In genomic region chr13:27556109-27556508, GRCh38 we compare ENCODE assay signal across 13 cellular contexts.
DNase-seq lines count a peak whose midpoint lies in the region; ATAC-seq, FAIRE-seq and TF ChIP-seq lines count a peak whose summit lies in the region.
"Had no signal": no experiment of that assay in that cellular context is flagged by ENCODE, and none has a peak within 500 bp of the region (broad histone marks: within the 10 kb centered on the region; RNA-seq: fewer than 3 reads in every experiment).

No MANE protein-coding gene starts in this region.

- no peaks in the 10 kb centered on the region for H4K20me1 ChIP-seq in HepG2 (ENCODE audit: insufficient read depth, low read length)

- H3K4me1 ChIP-seq in HepG2 (ENCODE audit: insufficient read depth, low read length) (no peaks in the 10 kb centered on the region), transverse colon (peaks cover 0 to 6% (median 0%) of the 10 kb centered on the region in 4 donors)

- no peaks in the 10 kb centered on the region for H3K79me2 ChIP-seq in HepG2 (ENCODE audit: insufficient read depth, low read length)

- intact Hi-C loops in HepG2 (cut with micrococcal nuclease; ENCODE audit: unreplicated experiment) (no loop called here), transverse colon (cut with DNase I; ENCODE audit: low total_unique reads) (no loop called here)

- WGBS in HepG2 (ENCODE audit: low lambda C conversion rate) = 94% methylated on average over 2 of the region's 2 CpGs
- 67 to 72% methylated on average over 1 to 2 of the region's 2 CpGs for WGBS in transverse colon (ENCODE audit: low coverage in 1 of 2), 2 donors

- H3K27me3 ChIP-seq in HepG2 (ENCODE audit: control insufficient read depth in 1 of 2, insufficient read depth in 2 of 2, low read length in 2 of 2) (no peaks in the 10 kb centered on the region), transverse colon (no peaks in the 10 kb centered on the region), WERI-Rb-1 (ENCODE audit: insufficient read depth, low read depth, severe bottlenecking) (no peaks in the 10 kb centered on the region)

- 0 out of 2 replicates have a peak, but pooled peaks have one; percentile 19 for TF ChIP-seq CTCF in HepG2 (CRISPR knock-in tag; IDR thresholded peaks at IDR 0.05)
- no peak for TF ChIP-seq CTCF in transverse colon (IDR thresholded peaks at IDR 0.05)
- no peak for TF ChIP-seq CTCF in WERI-Rb-1 (IDR thresholded peaks at IDR 0.05; ENCODE audit: low read depth, low read length)

- H3K36me3 ChIP-seq in HepG2 (replicated peaks in 1 of 2; ENCODE audit: control insufficient read depth in 1 of 2, insufficient read depth in 2 of 2, low read length in 2 of 2) (peaks cover 7 to 29% of the 10 kb centered on the region in 2 experiments), transverse colon (peaks cover 0 to 23% (median 4%) of the 10 kb centered on the region in 4 donors), WERI-Rb-1 (peaks cover 19% of the 10 kb centered on the region)

- no TSS peak for BruUV-seq in HepG2 (replicated peaks; lab: Mats Ljungman, UMichigan)

- H3K4me3 ChIP-seq in HepG2 (replicated peaks in 1 of 3; ENCODE audit: insufficient read depth in 1 of 3, low read depth in 2 of 3, low read length in 3 of 3) (no peak overlapping the region), transverse colon (no peak overlapping the region), WERI-Rb-1 (ENCODE audit: low read depth, low read length) (no peak overlapping the region)

- H3K9me3 ChIP-seq in HepG2 (ENCODE audit: low read length) = no peaks in the 10 kb centered on the region
- H3K9me3 ChIP-seq in transverse colon = no peaks in the 10 kb centered on the region
- no peaks in the 10 kb centered on the region for H3K9me3 ChIP-seq in WERI-Rb-1 (ENCODE audit: severe bottlenecking)

- ATAC-seq in HepG2 (no peak), HG02970 (IDR thresholded peaks at IDR 0.05; ENCODE audit: low FRiP score, unreplicated experiment) (no peak)
- ATAC-seq: natural killer cell had no signal

- POLR2A ChIA-PET in HepG2 (lab: Yijun Ruan, JAX) = no interaction called here

- no peak overlapping the region for H3K9ac ChIP-seq in HepG2 (ENCODE audit: insufficient read depth, low read depth, low read length)

- TF ChIP-seq POLR2A in HepG2 (IDR thresholded peaks at IDR 0.05; ENCODE audit: insufficient read depth in 1 of 2, low read depth in 2 of 2, low read length in 2 of 2) (no peak), transverse colon (IDR thresholded peaks at IDR 0.05) (no peak)

- no peak for TF ChIP-seq EP300 in HepG2 (IDR thresholded peaks at IDR 0.05; ENCODE audit: low read depth in 2 of 2, low read length in 2 of 2)
- no peak for TF ChIP-seq EP300 in HepG2 (CRISPR knock-in tag; IDR thresholded peaks at IDR 0.05; ENCODE audit: borderline replicate concordance)
- no peak for TF ChIP-seq EP300 in transverse colon (IDR thresholded peaks at IDR 0.05; ENCODE audit: low read depth)

- in situ Hi-C loops in KBM-7 (cut with MboI; ENCODE audit: low pct_unique_long_range_greater_than_20kb, low sequenced_read_pairs) = no loop called here
- in situ Hi-C loops in HepG2 (cut with HindIII; ENCODE audit: extremely low pct_ligation_motif_present, low pct_unique_long_range_greater_than_20kb) = no loop called here
- in situ Hi-C loops in transverse colon (cut with MboI; ENCODE audit: low pct_ligation_motif_present in 1 of 4, low pct_unique_long_range_greater_than_20kb in 1 of 4, low sequenced_read_pairs in 3 of 4) = no loop called here

- no peak overlapping the region for H2AFZ ChIP-seq in HepG2 (ENCODE audit: low read length)

- CTCF ChIA-PET in HepG2 (lab: Yijun Ruan, JAX; ENCODE audit: low intra/inter-chr PET ratio, low total read pairs) = no interaction called here

- peak; percentile 19 for DNase-seq in AG20443 (ENCODE audit: low spot score)
- peak; percentile 5 for DNase-seq in KBM-7
- DNase-seq in brain pericyte (ENCODE audit: low read depth, low spot score) = peak; percentile 70
- no peak for DNase-seq in HepG2 (ENCODE audit: low spot score)
- no peak for DNase-seq in transverse colon
- DNase-seq in NCI-H1092 treated with DMSO at 0.1 percent for 48 hours (lab: John Stamatoyannopoulos, UW) = no peak
- DNase-seq in WERI-Rb-1 = no peak
- DNase-seq: activated gamma-delta T cell; COR-L47; natural killer cell; stimulated activated naive CD4-positive, alpha-beta T cell had no signal

- H3K27ac ChIP-seq in HepG2 (ENCODE audit: extremely low read length, insufficient read depth, low read length) (no peak overlapping the region), transverse colon (no peak overlapping the region), WERI-Rb-1 (no peak overlapping the region)

- no peak for TF ChIP-seq RAD21 in HepG2 (CRISPR knock-in tag; IDR thresholded peaks at IDR 0.05)

- no peak overlapping the region for H3K4me2 ChIP-seq in HepG2 (ENCODE audit: low read depth, low read length)

- FAIRE-seq in HepG2 (lab: Jason Lieb, UNC) = no peak
- FAIRE-seq: RCC 7860 had no signal

TF ChIP-seq in HepG2, 621 proteins besides CTCF, POLR2A, EP300 and RAD21:
- TF ChIP-seq TFDP1 (CRISPR knock-in tag; IDR thresholded peaks at IDR 0.05; ENCODE audit: borderline replicate concordance) (no peak), STAG1 (CRISPR knock-in tag; IDR thresholded peaks at IDR 0.05) (peak; percentile 41)

Comparison
In these comparisons a context has a peak if more than half of its experiments do, and no peak if none do; other contexts are left out.
1. DNase-seq: peak in AG20443 (single experiment), KBM-7 (single experiment) and brain pericyte (single experiment); none in HepG2 (single experiment), transverse colon (single experiment), NCI-H1092 treated with DMSO at 0.1 percent for 48 hours (single experiment) and WERI-Rb-1 (single experiment).